ENCODE assay signal across 33 cellular contexts in the genomic region with DNA sequence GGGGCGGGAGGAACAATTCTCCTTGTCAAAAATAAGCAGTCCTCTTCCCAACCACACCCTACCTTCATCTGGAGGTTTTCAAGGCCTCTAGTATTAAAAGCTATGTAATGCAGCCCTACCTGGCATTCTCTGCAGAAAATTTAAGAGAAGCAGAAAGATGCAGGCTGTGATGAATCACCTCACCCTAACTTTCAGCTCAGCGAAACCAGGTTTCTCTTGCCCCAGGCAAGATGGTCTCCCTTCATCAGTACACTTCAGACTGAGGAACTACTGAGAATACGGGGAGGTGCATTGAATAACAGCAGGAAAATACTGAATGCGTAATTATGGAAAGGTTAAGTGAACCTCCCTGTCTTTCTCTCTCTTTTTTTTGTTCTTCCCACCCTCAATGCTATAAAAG.
"Had no signal": no experiment of that assay in that cellular context is flagged by ENCODE, and none has a peak within 500 bp of the region (broad histone marks: within the 10 kb centered on the region; RNA-seq: fewer than 3 reads in every experiment).

No MANE protein-coding gene starts in this region.

- H3K27me3 Mint-ChIP-seq: brain had no signal

- H3K4me3 Mint-ChIP-seq: activated CD4-positive, alpha-beta memory T cell treated with anti-CD3 and anti-CD28 coated beads, Interleukin-2, amount 10 ng/mL, durations not matched to agents 7 days and 5 days; activated CD8-positive, alpha-beta memory T cell treated with anti-CD3 and anti-CD28 coated beads, Interleukin-2, amount 10 ng/mL, durations not matched to agents 7 days and 5 days; activated naive CD4-positive, alpha-beta T cell treated with anti-CD3 and anti-CD28 coated beads, Interleukin-2, amount 10 ng/mL, durations not matched to agents 7 days and 5 days; activated naive CD8-positive, alpha-beta T cell; activated naive CD8-positive, alpha-beta T cell treated with anti-CD3 and anti-CD28 coated beads, Interleukin-2, amount 50 U/mL, for 24 hours; brain; central memory CD8-positive, alpha-beta T cell; T-helper 1 cell treated with Interleukin-12 subunit alpha and Interleukin-12 subunit beta and Interleukin-4 antibody, amounts not matched to agents 30 μg/mL and 1 μg/mL, for 36 hours; T-helper 2 cell treated with Interferon-gamma antibody and Interleukin-4, amounts not matched to agents 5 μg/mL and 100 μg/mL, for 36 hours; WTC11 had no signal

- H3K36me3 Mint-ChIP-seq: activated CD8-positive, alpha-beta memory T cell treated with anti-CD3 and anti-CD28 coated beads, Interleukin-2, amount 10 ng/mL, durations not matched to agents 7 days and 5 days; activated naive CD4-positive, alpha-beta T cell treated with anti-CD3 and anti-CD28 coated beads, Interleukin-2, amount 10 ng/mL, durations not matched to agents 7 days and 5 days; activated naive CD8-positive, alpha-beta T cell; brain; WTC11 had no signal

- ATAC-seq: activated CD4-positive, CD25-positive, alpha-beta regulatory T cell treated with anti-CD3 and anti-CD28 coated beads, Interleukin-2, amount 50 U/mL, for 24 hours; activated CD8-positive, alpha-beta memory T cell treated with anti-CD3 and anti-CD28 coated beads, Interleukin-2, amount 10 ng/mL, durations not matched to agents 7 days and 5 days; activated naive CD8-positive, alpha-beta T cell treated with anti-CD3 and anti-CD28 coated beads, Interleukin-2, amount 50 U/mL, for 24 hours; Panc1; WTC11 had no signal

- H3K4me1 ChIP-seq: SJSA1 had no signal

- H3K9ac ChIP-seq: KMS-11, SK-N-SH had no signal

- H3K36me3 ChIP-seq: cardiac muscle cell, SJSA1 had no signal

- FAIRE-seq: TTC549 had no signal

- H3K27me3 ChIP-seq: cardiac muscle cell, SJSA1 had no signal

- H3K9me3 Mint-ChIP-seq: activated CD4-positive, alpha-beta memory T cell treated with anti-CD3 and anti-CD28 coated beads, Interleukin-2, amount 10 ng/mL, durations not matched to agents 7 days and 5 days; activated naive CD4-positive, alpha-beta T cell treated with anti-CD3 and anti-CD28 coated beads, Interleukin-2, amount 10 ng/mL, durations not matched to agents 7 days and 5 days; activated naive CD8-positive, alpha-beta T cell treated with anti-CD3 and anti-CD28 coated beads, Interleukin-2, amount 50 U/mL, for 24 hours; brain; central memory CD8-positive, alpha-beta T cell; T-helper 1 cell treated with Interleukin-12 subunit alpha and Interleukin-12 subunit beta and Interleukin-4 antibody, amounts not matched to agents 30 μg/mL and 1 μg/mL, for 36 hours; T-helper 2 cell treated with Interferon-gamma antibody and Interleukin-4, amounts not matched to agents 5 μg/mL and 100 μg/mL, for 36 hours; WTC11 had no signal

- H3K4me2 ChIP-seq: KMS-11, SK-N-SH had no signal

- H3K4me3 ChIP-seq: cardiac muscle cell, SJSA1 had no signal

- DNase-seq: activated CD4-positive, alpha-beta memory T cell treated with anti-CD3 and anti-CD28 coated beads, Interleukin-2, amount 10 ng/mL, durations not matched to agents 7 days and 5 days; activated CD4-positive, alpha-beta T cell treated with anti-CD3 and anti-CD28 coated beads for 48 hours; activated CD8-positive, alpha-beta memory T cell treated with anti-CD3 and anti-CD28 coated beads for 24 hours; activated CD8-positive, alpha-beta memory T cell treated with anti-CD3 and anti-CD28 coated beads, Interleukin-2, amount 10 ng/mL, durations not matched to agents 7 days and 5 days; activated CD8-positive, alpha-beta memory T cell treated with anti-CD3 and anti-CD28 coated beads, Interleukin-2, amount 50 U/mL, for 48 hours; activated effector memory CD4-positive, alpha-beta T cell treated with Interleukin-2 at 50 U/mL for 16 hours; activated naive CD4-positive, alpha-beta T cell treated with anti-CD3 and anti-CD28 coated beads, Interleukin-2, amount 10 ng/mL, durations not matched to agents 7 days and 5 days; activated naive CD8-positive, alpha-beta T cell treated with anti-CD3 and anti-CD28 coated beads, Interleukin-2, amount 50 U/mL, for 24 hours; activated T-cell treated with anti-CD3 and anti-CD28 coated beads, Interleukin-2, amount 50 U/mL, for 48 hours; anterior cingulate cortex; NCI-H1092 treated with DMSO at 0.1 percent for 48 hours; NCI-H1417 treated with DMSO at 0.1 percent for 48 hours; NCI-H187 treated with DMSO at 0.1 percent for 48 hours; NCI-H2081; NCI-H2171 treated with DMSO at 0.1 percent for 48 hours; NCI-H2227 treated with DMSO at 0.1 percent for 48 hours; NCI-H446; NCI-H510A treated with DMSO at 0.1 percent for 48 hours; NCI-H69; SHP77; SK-N-SH had no signal

- H3K27ac Mint-ChIP-seq: activated CD4-positive, alpha-beta memory T cell treated with anti-CD3 and anti-CD28 coated beads, Interleukin-2, amount 10 ng/mL, durations not matched to agents 7 days and 5 days; activated CD8-positive, alpha-beta memory T cell treated with anti-CD3 and anti-CD28 coated beads, Interleukin-2, amount 10 ng/mL, durations not matched to agents 7 days and 5 days; activated naive CD4-positive, alpha-beta T cell treated with anti-CD3 and anti-CD28 coated beads, Interleukin-2, amount 10 ng/mL, durations not matched to agents 7 days and 5 days; activated naive CD8-positive, alpha-beta T cell; activated naive CD8-positive, alpha-beta T cell treated with anti-CD3 and anti-CD28 coated beads, Interleukin-2, amount 50 U/mL, for 24 hours; T-helper 1 cell treated with Interleukin-12 subunit alpha and Interleukin-12 subunit beta and Interleukin-4 antibody, amounts not matched to agents 30 μg/mL and 1 μg/mL, for 36 hours; T-helper 2 cell treated with Interferon-gamma antibody and Interleukin-4, amounts not matched to agents 5 μg/mL and 100 μg/mL, for 36 hours; WTC11 had no signal

- H3K9me3 ChIP-seq: SJSA1, SK-N-SH had no signal

- H3K27ac ChIP-seq: cardiac muscle cell, KMS-11, SJSA1 had no signal
